In the genomic region with DNA sequence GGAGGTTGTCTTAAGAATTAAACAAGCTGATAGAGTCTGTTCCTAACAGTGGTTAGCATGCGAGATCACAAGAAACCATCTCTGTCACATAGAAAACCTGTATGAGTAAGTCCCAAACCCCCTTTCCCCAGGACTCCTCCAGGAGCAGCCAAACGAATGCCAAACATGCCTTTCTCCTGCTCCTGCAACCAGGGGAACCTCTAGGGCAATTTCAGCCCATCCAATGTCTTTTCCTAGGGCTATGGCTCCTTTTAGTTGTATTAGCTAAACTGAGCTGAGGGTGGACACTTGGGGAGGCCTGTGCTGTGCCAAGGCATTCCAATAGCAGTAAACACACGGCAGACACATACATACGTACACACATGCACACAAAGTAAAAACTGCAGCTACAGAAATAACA, we compare ENCODE assay signal across 18 cellular contexts. TPM values are rescaled to one million over a fixed set of nuclear protein-coding genes. Genes with fewer than 3 reads are reported as not detected.
DNase-seq lines count a peak whose midpoint lies in the region; ATAC-seq and TF ChIP-seq lines count a peak whose summit lies in the region.
"Had no signal": no experiment of that assay in that cellular context is flagged by ENCODE, and none has a peak within 500 bp of the region (broad histone marks: within the 10 kb centered on the region; RNA-seq: fewer than 3 reads in every experiment).

No MANE protein-coding gene starts in this region.

- no peaks in the 10 kb centered on the region for H3K36me3 Mint-ChIP-seq in activated CD4-positive, alpha-beta T cell treated with anti-CD3 and anti-CD28 coated beads for 36 hours (ENCODE audit: low read depth)
- H3K36me3 Mint-ChIP-seq: activated naive CD4-positive, alpha-beta T cell treated with anti-CD3 and anti-CD28 coated beads, Interleukin-2, amount 50 U/mL, for 24 hours had no signal

- H3K4me1 ChIP-seq in Panc1 (ENCODE audit: control insufficient read depth, insufficient read depth, low read length) (peaks cover 33% of the 10 kb centered on the region), spleen (peaks cover 0 to 45% (median 6%) of the 10 kb centered on the region in 6 donors)

- intact Hi-C loops in activated CD4-positive, alpha-beta T cell treated with anti-CD3 and anti-CD28 coated beads for 36 hours (cut with DNase I, micrococcal nuclease) = loop anchor here (5.0 to 10.0 kb wide), 2 partner anchors 362 to 820 kb away; partner anchors contain the start of gene MKRN2 (in 1 of the 2)
- intact Hi-C loops in Panc1 (cut with micrococcal nuclease; ENCODE audit: unreplicated experiment) = loop anchor here (10.0 kb wide), 1 partner anchor 90 kb away; the partner anchor contains the start of gene PPARG
- intact Hi-C loops in spleen (cut with DNase I; ENCODE audit: low total_unique reads) = no loop called here
- intact Hi-C loops in sciatic nerve (cut with DNase I) = no loop called here

- H3K27me3 Mint-ChIP-seq in activated CD4-positive, alpha-beta T cell treated with anti-CD3 and anti-CD28 coated beads for 36 hours = peaks cover 8% of the 10 kb centered on the region

- H3K27me3 ChIP-seq in Panc1 (ENCODE audit: control insufficient read depth, insufficient read depth, low read length) = no peaks in the 10 kb centered on the region
- no peaks in the 10 kb centered on the region for H3K27me3 ChIP-seq in spleen (replicated peaks in 1 of 7)

- CTCF ChIA-PET in activated CD4-positive, alpha-beta T cell treated with anti-CD3 and anti-CD28 coated beads for 36 hours (lab: Charles Lee) = interaction anchor here (0.9 to 2.0 kb wide), 6 partner anchors 15 to 285 kb away, joined by 3 to 8 read pairs (median 4); no protein-coding TSS in a partner anchor
- CTCF ChIA-PET in Panc1 (lab: Charles Lee) = interaction anchor here (0.9 kb wide), 1 partner anchor 16 kb away, joined by 6 read pairs; no protein-coding TSS in a partner anchor

- no peaks in the 10 kb centered on the region for H3K9me3 Mint-ChIP-seq in activated CD4-positive, alpha-beta T cell treated with anti-CD3 and anti-CD28 coated beads for 36 hours (ENCODE audit: low read depth)
- H3K9me3 Mint-ChIP-seq: activated naive CD4-positive, alpha-beta T cell treated with anti-CD3 and anti-CD28 coated beads, Interleukin-2, amount 50 U/mL, for 24 hours; nephron progenitor cell had no signal

- peak overlapping the region; percentile 86 for H3K27ac ChIP-seq in Panc1 (ENCODE audit: low read length)
- peak overlapping the region; percentile 92 for H3K27ac ChIP-seq in epithelial cell of prostate
- peak overlapping the region in 5 of 8 donors; percentile 68 to 96 (median 87) for H3K27ac ChIP-seq in spleen
- H3K27ac ChIP-seq: left ventricle myocardium inferior had no signal

- no peak for TF ChIP-seq POLR2A in spleen (IDR thresholded peaks at IDR 0.05)

- no peak overlapping the region for H3K4me3 ChIP-seq in Panc1 (ENCODE audit: low read depth in 2 of 2, low read length in 2 of 2)
- no peak overlapping the region for H3K4me3 ChIP-seq in spleen
- H3K4me3 ChIP-seq: left ventricle myocardium inferior had no signal

- H3K36me3 ChIP-seq in Panc1 (ENCODE audit: control insufficient read depth, insufficient read depth, low read length) (no peaks in the 10 kb centered on the region), spleen (no peaks in the 10 kb centered on the region)
- H3K36me3 ChIP-seq: left ventricle myocardium inferior had no signal

- no peak for TF ChIP-seq CTCF in Panc1 (IDR thresholded peaks at IDR 0.05)
- TF ChIP-seq CTCF in spleen (IDR thresholded peaks at IDR 0.05 in 8 of 11, conservative IDR thresholded peaks at IDR 0.05 in 3 of 11) = no peak

- H3K9me3 ChIP-seq in Panc1 (ENCODE audit: control insufficient read depth, insufficient read depth, low read depth, low read length) (no peaks in the 10 kb centered on the region), spleen (no peaks in the 10 kb centered on the region)
- H3K9me3 ChIP-seq: Caco-2, left ventricle myocardium inferior had no signal

- H3K4me1 Mint-ChIP-seq in activated CD4-positive, alpha-beta T cell treated with anti-CD3 and anti-CD28 coated beads for 36 hours = peaks cover 59% of the 10 kb centered on the region
- H3K4me1 Mint-ChIP-seq: nephron progenitor cell had no signal

- 75 to 93% (median 89%) methylated on average over 4 of the region's 4 CpGs for WGBS in spleen, 5 donors

- in situ Hi-C loops in Panc1 (cut with HindIII; ENCODE audit: low pct_unique_long_range_greater_than_20kb, low sequenced_read_pairs) = no loop called here

- ATAC-seq in activated CD4-positive, alpha-beta T cell treated with anti-CD3 and anti-CD28 coated beads for 36 hours = peak; percentile 15
- ATAC-seq in Panc1 (no peak), sciatic nerve (no peak)

- H3K4me3 Mint-ChIP-seq in activated CD4-positive, alpha-beta T cell treated with anti-CD3 and anti-CD28 coated beads for 36 hours = no peak overlapping the region
- H3K4me3 Mint-ChIP-seq: activated naive CD4-positive, alpha-beta T cell treated with anti-CD3 and anti-CD28 coated beads, Interleukin-2, amount 50 U/mL, for 24 hours; nephron progenitor cell had no signal

- no TSS peak for BruUV-seq in Panc1 (replicated peaks; lab: Mats Ljungman, UMichigan)

- no peak for DNase-seq in activated CD4-positive, alpha-beta T cell treated with anti-CD3 and anti-CD28 coated beads for 36 hours
- DNase-seq in activated CD4-positive, alpha-beta T cell treated with anti-CD3 and anti-CD28 coated beads, Interleukin-2, amount 50 U/mL, for 48 hours = no peak
- DNase-seq in Panc1 (ENCODE audit: low read depth, low spot score) (no peak), epithelial cell of prostate (ENCODE audit: low read depth, low spot score) (no peak), spleen (no peak), H4 (ENCODE audit: low spot score) (no peak), sciatic nerve (ENCODE audit: low spot score) (no peak), NCI-H1417 treated with DMSO at 0.1 percent for 48 hours (lab: John Stamatoyannopoulos, UW) (no peak)
- DNase-seq: activated CD4-positive, alpha-beta T cell treated with anti-CD3 and anti-CD28 coated beads, Interleukin-2, amount 50 U/mL, for 4 hours; cerebellar nuclear complex; left ventricle myocardium inferior; NCI-H1930; NCI-H69; nephron progenitor cell; right cardiac atrium; T1000 had no signal

- POLR2A ChIA-PET in activated CD4-positive, alpha-beta T cell treated with anti-CD3 and anti-CD28 coated beads for 36 hours (lab: Charles Lee) = interaction anchor here (0.6 kb wide), 1 partner anchor 21 kb away, joined by 4 read pairs; no protein-coding TSS in a partner anchor
- POLR2A ChIA-PET in Panc1 (lab: Charles Lee) = interaction anchor here (0.6 kb wide), 1 partner anchor 238 kb away, joined by 3 read pairs; no protein-coding TSS in a partner anchor

- H3K27ac Mint-ChIP-seq in activated CD4-positive, alpha-beta T cell treated with anti-CD3 and anti-CD28 coated beads for 36 hours = peak overlapping the region; percentile 87
- H3K27ac Mint-ChIP-seq: nephron progenitor cell had no signal

RNA-seq across cellular contexts. Expression of gene TIMP4, which starts 36.5 kb away (rescaled TPM):
- total RNA-seq in activated CD4-positive, alpha-beta T cell treated with anti-CD3 and anti-CD28 coated beads for 36 hours = under 1 TPM; 0.11 to 0.34 TPM
- not detected for total RNA-seq in Panc1 (2021; ENCODE audit: unreplicated experiment)
- polyA plus RNA-seq in Panc1 (2012; ENCODE audit: insufficient read length) = not detected
- total RNA-seq in spleen = 10 to 100 TPM in 1 of 7 donors, 1 to 10 TPM in 4, under 1 TPM in 2; 0.37 to 10.8 (median 2.5) TPM
- polyA plus RNA-seq in spleen = 1 to 10 TPM in 2 of 3 donors, under 1 TPM in 1; 0.43 to 2.4 (median 1.9) TPM
- 0.52 and 1.1 TPM in 2 replicates for total RNA-seq in H4 (2014; rRNA removed; shearing (Covaris generic))
- total RNA-seq in sciatic nerve = 13.2 TPM

Comparison
In these comparisons a context has a peak if more than half of its experiments do, and no peak if none do; other contexts are left out.
1. intact Hi-C loops: an anchor here in activated CD4-positive, alpha-beta T cell treated with anti-CD3 and anti-CD28 coated beads for 36 hours (5.0 to 10.0 kb wide) and Panc1 (10.0 kb wide); none called in spleen and sciatic nerve.